ENCODE assay signal across 3 cellular contexts in genomic region chr7:77999168-77999567, GRCh38.
DNase-seq lines count a peak whose midpoint lies in the region; ATAC-seq, FAIRE-seq and TF ChIP-seq lines count a peak whose summit lies in the region.
"Not testable (repeated sequence)": the region's sequence is repeated elsewhere in the genome, so short reads cannot be mapped to it uniquely, and the experiment has no call there.

No MANE protein-coding gene starts in this region.

- not testable (repeated sequence) for ATAC-seq in SK-N-SH treated with all-trans-retinoic acid at 6 μM for 48 hours, K562

- TF ChIP-seq CTCF in HEK293 (tag by site-specific recombination; IDR thresholded peaks at IDR 0.05); K562 (IDR thresholded peaks at IDR 0.05 in 2 of 3, conservative IDR thresholded peaks at IDR 0.05 in 1 of 3; ENCODE audit: insufficient read depth in 2 of 3, low read depth in 1 of 3, low read length in 3 of 3): not testable (repeated sequence)

- TF ChIP-seq POLR2A in K562 (conservative IDR thresholded peaks at IDR 0.05), result not testable (repeated sequence)

- TF ChIP-seq EP300 in K562 (IDR thresholded peaks at IDR 0.05; ENCODE audit: low read length), result not testable (repeated sequence)

- not testable (repeated sequence) for TF ChIP-seq RAD21 in K562 (CRISPR knock-in tag; conservative IDR thresholded peaks at IDR 0.05 in 1 of 2, IDR thresholded peaks at IDR 0.05 in 1 of 2)

- CTCF ChIA-PET in HEK293 (lab: Yijun Ruan, JAX); K562 (lab: Yijun Ruan, JAX; ENCODE audit: low intra/inter-chr PET ratio): not testable (repeated sequence)

- H3K9me1 ChIP-seq in K562 (ENCODE audit: control insufficient read depth, insufficient read depth, low read length), result not testable (repeated sequence)

- FAIRE-seq in K562 (lab: Jason Lieb, UNC), result not testable (repeated sequence)

- 4% methylated on average over 3 of the region's 3 CpGs for WGBS in K562 (ENCODE audit: insufficient coverage, low coverage, missing lambda C conversion rate)

- not testable (repeated sequence) for H3K79me2 ChIP-seq in K562 (ENCODE audit: control insufficient read depth, insufficient read depth, low read length)

- not testable (repeated sequence) for H3K36me3 ChIP-seq in HEK293 (ENCODE audit: control insufficient read depth in 2 of 2, insufficient read depth in 1 of 2, low read length in 2 of 2); K562 (ENCODE audit: control insufficient read depth, insufficient read depth, low read length)

- not testable (repeated sequence) for H3K9ac ChIP-seq in K562 (ENCODE audit: insufficient read depth in 1 of 2, low read depth in 2 of 2, low read length in 2 of 2)

- not testable (repeated sequence) for H3K4me2 ChIP-seq in K562 (ENCODE audit: insufficient read depth, low read length)

- not testable (repeated sequence) for DNase-seq in K562 (ENCODE audit: extremely low read depth in 1 of 4, low spot score in 3 of 4)

- H2AFZ ChIP-seq in K562 (ENCODE audit: low read depth, low read length), result not testable (repeated sequence)

- not testable (repeated sequence) for BruUV-seq in K562 (replicated peaks; lab: Mats Ljungman, UMichigan)

- H3K9me3 ChIP-seq in HEK293 (ENCODE audit: control insufficient read depth, insufficient read depth, low read depth, low read length); K562 (replicated peaks; ENCODE audit: control insufficient read depth, insufficient read depth, low read depth, low read length): not testable (repeated sequence)

- H3K4me1 ChIP-seq in HEK293 (ENCODE audit: control insufficient read depth, insufficient read depth, low read length); K562 (replicated peaks in 1 of 2; ENCODE audit: control insufficient read depth in 2 of 2, insufficient read depth in 2 of 2, low read length in 2 of 2): not testable (repeated sequence)

- H4K20me1 ChIP-seq in K562 (replicated peaks; ENCODE audit: control insufficient read depth, insufficient read depth, low read length), result not testable (repeated sequence)

- H3K4me3 ChIP-seq in HEK293 (ENCODE audit: low read depth, low read length); K562: not testable (repeated sequence)

- POLR2A ChIA-PET in HEK293 (lab: Yijun Ruan, JAX), result not testable (repeated sequence)
- POLR2A ChIA-PET in K562 (lab: Yijun Ruan, JAX), result interaction anchor here (0.6 kb wide), 1 partner anchor 32 kb away, joined by 5 read pairs; no protein-coding TSS in a partner anchor

- H3K27ac ChIP-seq in HEK293 (ENCODE audit: extremely low read depth, low read depth, low read length); K562 (ENCODE audit: extremely low read depth, low read depth, low read length): not testable (repeated sequence)

- H3K27me3 ChIP-seq in K562 (ENCODE audit: control insufficient read depth in 2 of 2, insufficient read depth in 2 of 2, low read length in 2 of 2), result not testable (repeated sequence)

- intact Hi-C loops in K562 (cut with micrococcal nuclease), result not testable (repeated sequence)

- in situ Hi-C loops in K562 (cut with MboI), result not testable (repeated sequence)

TF ChIP-seq in HEK293, 187 proteins besides CTCF, POLR2A, EP300 and RAD21:
- peak; percentile 79 for TF ChIP-seq ZNF146 (tag by site-specific recombination; IDR thresholded peaks at IDR 0.05)
TF ChIP-seq in HEK293: peak in this region for 1; not testable (repeated sequence) for 186.

TF ChIP-seq in SK-N-SH treated with all-trans-retinoic acid at 6 μM for 48 hours, 23 proteins besides CTCF, POLR2A, EP300 and RAD21:
- peak; percentile 70; the same call in 1 of the 2 replicates for TF ChIP-seq ZNF8 (CRISPR knock-in tag; IDR thresholded peaks at IDR 0.05)
TF ChIP-seq in SK-N-SH treated with all-trans-retinoic acid at 6 μM for 48 hours: peak in this region for 1; not testable (repeated sequence) for 22.

TF ChIP-seq in K562, 482 proteins besides CTCF, POLR2A, EP300 and RAD21:
- TF ChIP-seq ZNF146 (CRISPR knock-in tag; IDR thresholded peaks at IDR 0.05; ENCODE audit: unreplicated experiment), result peak; percentile 71
- peak; percentile 70; the same call in 1 of the 2 replicates for TF ChIP-seq ZNF12 (CRISPR knock-in tag; IDR thresholded peaks at IDR 0.05)
- TF ChIP-seq BCOR (IDR thresholded peaks at IDR 0.05), result 0 out of 2 replicates have a peak, but pooled peaks have one; percentile 26
